Comparison of ENCODE assay signal across 6 cellular contexts in the genomic region with DNA sequence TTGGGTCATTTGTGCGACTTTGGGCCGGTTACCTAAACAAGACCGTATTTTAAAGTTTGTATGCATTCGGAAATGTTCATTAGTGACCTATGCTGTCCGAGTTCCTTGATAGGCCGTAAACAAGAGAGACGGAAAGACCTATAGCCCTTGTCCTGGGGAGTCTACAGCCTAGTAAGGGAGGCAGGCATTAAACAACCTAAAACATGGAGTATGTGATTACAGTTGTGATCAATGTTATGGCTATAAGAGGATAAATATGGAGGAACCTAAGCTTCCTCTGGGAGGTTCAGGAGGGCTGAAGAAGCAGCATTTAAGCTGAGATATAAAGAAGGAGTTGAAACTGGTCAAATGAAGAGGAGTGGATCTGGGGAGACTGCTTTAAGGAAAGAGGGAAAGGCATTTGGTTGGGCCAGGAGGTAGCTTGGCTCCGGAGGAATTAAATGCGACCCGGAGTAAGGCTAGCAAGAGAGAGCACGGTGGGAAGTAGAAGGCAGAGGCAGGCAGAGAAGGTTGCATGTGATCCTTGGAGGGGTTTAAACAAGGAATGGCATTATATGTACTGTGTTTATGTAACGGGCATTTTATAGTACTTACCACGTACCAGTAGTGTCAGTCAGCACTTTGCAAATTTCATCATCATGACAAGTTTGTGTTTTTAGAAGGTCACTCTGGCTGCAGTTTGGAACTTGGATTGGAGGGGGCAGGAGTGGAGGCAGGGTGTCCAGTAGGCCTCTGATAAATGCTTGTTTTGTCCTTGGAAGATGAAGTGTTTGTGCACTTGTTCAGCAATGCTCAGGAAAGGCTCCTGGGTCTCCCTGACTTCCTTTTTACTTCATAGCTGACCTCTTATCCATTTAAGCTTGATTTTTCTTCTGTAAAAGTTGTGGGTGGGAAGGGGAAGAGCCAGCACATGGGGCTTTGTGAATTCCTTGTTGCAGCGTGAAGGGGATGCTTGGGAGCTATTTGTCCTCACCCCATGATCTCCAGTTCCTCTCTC. TPM values are rescaled to one million over a fixed set of nuclear protein-coding genes. Genes with fewer than 3 reads are reported as not detected.
DNase-seq lines count a peak whose midpoint lies in the region; ATAC-seq and TF ChIP-seq lines count a peak whose summit lies in the region.

No MANE protein-coding gene starts in this region.

- no peaks in the 10 kb centered on the region for H3K27me3 Mint-ChIP-seq in activated CD8-positive, alpha-beta T cell treated with anti-CD3 and anti-CD28 coated beads, Interleukin-2, amount 10 ng/mL, durations not matched to agents 7 days and 5 days (ENCODE audit: low read depth)

- POLR2A ChIA-PET in activated CD8-positive, alpha-beta T cell treated with anti-CD3 and anti-CD28 coated beads, Interleukin-2, amount 10 ng/mL, durations not matched to agents 7 days and 5 days (lab: Charles Lee): interaction anchor here (0.9 to 1.6 kb wide), 4 partner anchors 9 to 47 kb away, joined by 3 to 7 read pairs (median 6); no protein-coding TSS in a partner anchor

- H3K27ac ChIP-seq in lung (ENCODE audit: low read depth in 1 of 2, low read length in 1 of 2): peak overlapping the region; percentile 71 to 94

- H3K4me3 Mint-ChIP-seq in activated CD8-positive, alpha-beta T cell treated with anti-CD3 and anti-CD28 coated beads, Interleukin-2, amount 10 ng/mL, durations not matched to agents 7 days and 5 days: peak overlapping the region; percentile 82

- H3K4me1 ChIP-seq in ES-I3 (ENCODE audit: insufficient read depth, low read length) (peaks cover 9% of the 10 kb centered on the region), lung (ENCODE audit: control insufficient read depth in 2 of 2, insufficient read depth in 2 of 2, low read length in 2 of 2) (peaks cover 0 to 19% of the 10 kb centered on the region in 2 donors)

- TF ChIP-seq CTCF in lung (IDR thresholded peaks at IDR 0.05; ENCODE audit: control extremely low read depth, extremely low read depth): no peak

- H3K4me1 Mint-ChIP-seq in activated CD8-positive, alpha-beta T cell treated with anti-CD3 and anti-CD28 coated beads, Interleukin-2, amount 10 ng/mL, durations not matched to agents 7 days and 5 days (ENCODE audit: low read depth): peaks cover 17% of the 10 kb centered on the region

- H3K9ac ChIP-seq in ES-I3 (ENCODE audit: low read depth, low read length): peak overlapping the region; percentile 76

- 40 to 46% methylated on average over 14 of the region's 14 CpGs for WGBS in lung, 2 donors

- H3K27ac Mint-ChIP-seq in activated CD8-positive, alpha-beta T cell treated with anti-CD3 and anti-CD28 coated beads, Interleukin-2, amount 10 ng/mL, durations not matched to agents 7 days and 5 days: peak overlapping the region; percentile 74

- DNase-seq in activated CD8-positive, alpha-beta T cell treated with anti-CD3 and anti-CD28 coated beads, Interleukin-2, amount 10 ng/mL, durations not matched to agents 7 days and 5 days: no peak
- DNase-seq in lung (ENCODE audit: low spot score) (peak; percentile 44), NCI-H446 (lab: John Stamatoyannopoulos, UW) (no peak)
- no peak for DNase-seq in effector CD4-positive, alpha-beta T cell

- ATAC-seq in activated CD8-positive, alpha-beta T cell treated with anti-CD3 and anti-CD28 coated beads, Interleukin-2, amount 10 ng/mL, durations not matched to agents 7 days and 5 days: no peak
- ATAC-seq in lung (ENCODE audit: insufficient read depth, low FRiP score): no peak
- ATAC-seq in activated CD4-positive, CD25-positive, alpha-beta regulatory T cell treated with anti-CD3 and anti-CD28 coated beads, Interleukin-2, amount 50 U/mL, for 24 hours: no peak

- no peak overlapping the region for H3K4me3 ChIP-seq in lung

- no peaks in the 10 kb centered on the region; the same call in 1 of the 2 replicates for H3K9me3 ChIP-seq in ES-I3 (ENCODE audit: control insufficient read depth, insufficient read depth, low read length)
- peaks cover 0 to 1% of the 10 kb centered on the region in 2 donors for H3K9me3 ChIP-seq in lung (ENCODE audit: control insufficient read depth in 2 of 2, insufficient read depth in 1 of 2, low read length in 1 of 2)

- CTCF ChIA-PET in activated CD8-positive, alpha-beta T cell treated with anti-CD3 and anti-CD28 coated beads, Interleukin-2, amount 10 ng/mL, durations not matched to agents 7 days and 5 days (lab: Charles Lee): interaction anchor here (0.7 to 7.5 kb wide), 15 partner anchors 7 to 181 kb away, joined by 3 to 59 read pairs (median 5); a partner anchor contains a TSS

- no peaks in the 10 kb centered on the region for H3K36me3 Mint-ChIP-seq in activated CD8-positive, alpha-beta T cell treated with anti-CD3 and anti-CD28 coated beads, Interleukin-2, amount 10 ng/mL, durations not matched to agents 7 days and 5 days (ENCODE audit: low read depth)

- H3K36me3 ChIP-seq in ES-I3 (ENCODE audit: insufficient read depth, low read length) (no peaks in the 10 kb centered on the region), lung (ENCODE audit: control insufficient read depth in 2 of 2, insufficient read depth in 2 of 2, low read length in 2 of 2) (no peaks in the 10 kb centered on the region)

- H3K9me3 Mint-ChIP-seq in activated CD8-positive, alpha-beta T cell treated with anti-CD3 and anti-CD28 coated beads, Interleukin-2, amount 10 ng/mL, durations not matched to agents 7 days and 5 days (ENCODE audit: insufficient read depth): no peaks in the 10 kb centered on the region

- no peaks in the 10 kb centered on the region for H3K27me3 ChIP-seq in lung (ENCODE audit: control insufficient read depth, insufficient read depth)

RNA-seq across cellular contexts. Expression of a gene that starts 1.0 kb away (rescaled TPM):
- 1 to 10 TPM; 1.1 to 1.7 TPM for total RNA-seq in activated CD8-positive, alpha-beta T cell treated with anti-CD3 and anti-CD28 coated beads, Interleukin-2, amount 10 ng/mL, durations not matched to agents 7 days and 5 days
- total RNA-seq in lung: 10 to 100 TPM; 16.8 to 26.8 TPM
- 10 to 100 TPM; 15.1 to 18.9 TPM for polyA plus RNA-seq in lung

RNA-seq across cellular contexts. Expression of a gene that starts 25.4 kb away (rescaled TPM):
- 1 to 10 TPM; 2.2 to 2.4 TPM for total RNA-seq in activated CD8-positive, alpha-beta T cell treated with anti-CD3 and anti-CD28 coated beads, Interleukin-2, amount 10 ng/mL, durations not matched to agents 7 days and 5 days
- total RNA-seq in lung: 10 to 100 TPM; 22.3 to 57.9 TPM
- polyA plus RNA-seq in lung: 10 to 100 TPM; 15.7 to 26.0 TPM

RNA-seq across cellular contexts. Expression of a gene that starts 47.6 kb away (rescaled TPM):
- 1 to 10 TPM; 8.9 to 9.5 TPM for total RNA-seq in activated CD8-positive, alpha-beta T cell treated with anti-CD3 and anti-CD28 coated beads, Interleukin-2, amount 10 ng/mL, durations not matched to agents 7 days and 5 days
- total RNA-seq in lung: 10 to 100 TPM; 15.0 to 22.4 TPM
- 10 to 100 TPM; 12.3 to 14.6 TPM for polyA plus RNA-seq in lung

RNA-seq across cellular contexts. Expression of a gene that starts 48.8 kb away (rescaled TPM):
- total RNA-seq in activated CD8-positive, alpha-beta T cell treated with anti-CD3 and anti-CD28 coated beads, Interleukin-2, amount 10 ng/mL, durations not matched to agents 7 days and 5 days: 10 to 100 TPM; 23.8 to 27.3 TPM
- total RNA-seq in lung: 10 to 100 TPM; 30.9 to 33.9 TPM
- polyA plus RNA-seq in lung: 10 to 100 TPM; 21.1 to 22.7 TPM

RNA-seq across cellular contexts. Expression of a gene that starts 54.8 kb away (rescaled TPM):
- 1 to 10 TPM; 1.1 to 1.2 TPM for total RNA-seq in activated CD8-positive, alpha-beta T cell treated with anti-CD3 and anti-CD28 coated beads, Interleukin-2, amount 10 ng/mL, durations not matched to agents 7 days and 5 days
- 10 to 100 TPM in 1 of 2 donors, 1 to 10 TPM in 1; 5.7 to 16.1 TPM for total RNA-seq in lung
- 1 to 10 TPM; 4.1 to 8.3 TPM for polyA plus RNA-seq in lung

Comparison
In these comparisons a context has a peak if more than half of its experiments do, and no peak if none do; other contexts are left out.
1. RNA of a gene that starts 1.0 kb away (total RNA-seq): 16.8 to 26.8 TPM in lung; 1.1 to 1.7 TPM in activated CD8-positive, alpha-beta T cell treated with anti-CD3 and anti-CD28 coated beads, Interleukin-2, amount 10 ng/mL, durations not matched to agents 7 days and 5 days; every median in the first group is over 4 times any median in the second.
2. RNA of a gene that starts 25.4 kb away (total RNA-seq): 22.3 to 57.9 TPM in lung; 2.2 to 2.4 TPM in activated CD8-positive, alpha-beta T cell treated with anti-CD3 and anti-CD28 coated beads, Interleukin-2, amount 10 ng/mL, durations not matched to agents 7 days and 5 days; every median in the first group is over 4 times any median in the second.